Comparison of ENCODE assay signal across 25 cellular contexts in the genomic region with DNA sequence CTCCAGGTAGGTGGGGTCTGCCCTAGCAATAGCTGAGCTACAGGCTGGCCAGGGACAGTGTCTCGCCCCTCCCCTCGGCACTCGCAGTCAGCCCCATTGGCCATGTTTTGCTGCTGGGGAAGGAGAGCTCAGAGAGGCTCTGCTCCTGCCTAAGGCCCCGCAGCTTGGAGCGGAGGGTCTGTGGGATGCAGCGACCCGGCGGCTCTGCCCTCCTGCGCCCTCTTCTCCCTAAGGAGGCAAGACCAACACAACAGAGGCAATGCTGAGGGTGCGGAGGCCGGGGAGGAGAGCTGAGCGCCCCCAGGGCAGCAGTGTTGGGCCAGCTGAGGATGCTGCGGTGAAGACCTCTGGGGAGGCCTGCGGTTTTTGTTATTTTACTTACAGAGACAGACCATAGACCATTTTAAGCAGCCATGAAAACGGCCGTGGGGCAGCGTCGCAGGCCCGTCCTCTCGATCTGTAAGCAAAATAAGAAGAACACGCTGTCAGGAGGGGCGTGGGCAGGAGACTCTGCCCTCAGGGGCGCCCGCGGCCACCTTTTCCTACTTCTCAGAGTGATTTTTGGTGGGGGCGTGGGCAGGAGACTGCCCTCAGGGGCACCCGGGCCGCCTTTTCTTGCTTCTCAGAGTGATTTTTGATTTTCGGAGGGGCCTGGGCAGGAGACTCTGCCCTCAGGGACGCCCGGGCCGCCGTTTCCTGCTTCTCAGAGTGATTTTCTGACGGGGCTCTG. TPM values are rescaled to one million over a fixed set of nuclear protein-coding genes. Genes with fewer than 3 reads are reported as not detected.
"Had no signal": no experiment of that assay in that cellular context is flagged by ENCODE, and none has a peak within 500 bp of the region (broad histone marks: within the 10 kb centered on the region; RNA-seq: fewer than 3 reads in every experiment).

No MANE protein-coding gene starts in this region.

- H3K4me3 ChIP-seq: MG63, SJCRH30 had no signal

- H3K27ac ChIP-seq: HL-60, SJCRH30 had no signal

- H3K4me1 ChIP-seq: SJCRH30 had no signal

- H3K9me3 ChIP-seq: MG63, SJCRH30 had no signal

- H3K36me3 ChIP-seq: MG63, SJCRH30 had no signal

- DNase-seq: Karpas-422, KG1, MG63, NCI-H1092, NCI-H1105 treated with DMSO at 0.1 percent for 48 hours, NCI-H1417 treated with DMSO at 0.1 percent for 48 hours, NCI-H146, NCI-H1694 treated with DMSO at 0.1 percent for 48 hours, NCI-H1930, NCI-H2081, NCI-H2171, NCI-H226, NCI-H446, NCI-H510A, NCI-H524 treated with DMSO at 0.1 percent for 48 hours, NCI-H69, NCI-H774, PC-3, SHP77 treated with DMSO at 0.1 percent for 48 hours, SJCRH30 had no signal

- H3K27me3 ChIP-seq: MG63, SJCRH30 had no signal

- FAIRE-seq: HTR-8/SVneo had no signal

- ATAC-seq: Panc1, PC-3, Right ventricle myocardium inferior, SK-N-SH treated with all-trans-retinoic acid at 6 μM for 48 hours had no signal

RNA-seq across cellular contexts. Expression of a gene that starts 31.4 kb away (rescaled TPM):
- total RNA-seq: PC-3, Right ventricle myocardium inferior, SJCRH30 had no signal
